ENCODE assay signal across 8 cellular contexts in genomic region chr3:170179444-170179843, GRCh38. TPM values are rescaled to one million over a fixed set of nuclear protein-coding genes. Genes with fewer than 3 reads are reported as not detected.
DNase-seq lines count a peak whose midpoint lies in the region; ATAC-seq and TF ChIP-seq lines count a peak whose summit lies in the region.

No MANE protein-coding gene starts in this region.

- WGBS in psoas muscle, 3 donors, result 51 to 60% (median 53%) methylated on average over 1 of the region's 1 CpG

- no peak for DNase-seq in GM06990 (ENCODE audit: extremely low read depth, insufficient read length)
- no peak for DNase-seq in NT2/D1 (ENCODE audit: low read depth, low spot score)
- DNase-seq in psoas muscle, result no peak
- no peak for DNase-seq in ACHN
- no peak for DNase-seq in mucosa of descending colon
- DNase-seq in caudate nucleus (lab: John Stamatoyannopoulos, UW), result no peak
- no peak for DNase-seq in stimulated activated CD4-positive, alpha-beta T cell treated with anti-CD3 and anti-CD28 coated beads, Interleukin-4, amount 100 ng/mL, for 1 hour

- TF ChIP-seq CTCF in GM06990 (IDR thresholded peaks at IDR 0.05; ENCODE audit: insufficient read depth, low read length, poor library complexity, severe bottlenecking) (no peak), psoas muscle (IDR thresholded peaks at IDR 0.05) (no peak), mucosa of descending colon (IDR thresholded peaks at IDR 0.05) (no peak)

- in situ Hi-C loops in ACHN (cut with HindIII; ENCODE audit: low pct_ligation_motif_present, low pct_unique_long_range_greater_than_20kb, low sequenced_read_pairs), result no loop called here

- H3K4me1 ChIP-seq in NT2/D1 (ENCODE audit: insufficient read depth, insufficient read length) (no peaks in the 10 kb centered on the region), endocrine pancreas (ENCODE audit: control insufficient read depth, insufficient read depth, low read length) (peaks cover 11% of the 10 kb centered on the region), psoas muscle (peaks cover 14% of the 10 kb centered on the region), mucosa of descending colon (ENCODE audit: low read depth) (peaks cover 23% of the 10 kb centered on the region)

- H3K27ac ChIP-seq in psoas muscle (peak overlapping the region; percentile 93), caudate nucleus (ENCODE audit: low read depth, low read length) (no peak overlapping the region)

- peaks cover 4% of the 10 kb centered on the region; the same call in 1 of the 2 replicates for H3K36me3 ChIP-seq in GM06990 (ENCODE audit: control insufficient read depth, insufficient read depth, low read length)
- H3K36me3 ChIP-seq in NT2/D1 (ENCODE audit: insufficient read depth, insufficient read length, low read length), result peaks cover 45% of the 10 kb centered on the region
- H3K36me3 ChIP-seq in endocrine pancreas (ENCODE audit: control insufficient read depth, insufficient read depth, low read length), result no peaks in the 10 kb centered on the region
- peaks cover 2 to 41% of the 10 kb centered on the region in 2 donors for H3K36me3 ChIP-seq in psoas muscle (ENCODE audit: insufficient read depth in 1 of 2, low read depth in 1 of 2)
- H3K36me3 ChIP-seq in mucosa of descending colon (ENCODE audit: low read depth), result no peaks in the 10 kb centered on the region

- H3K9me3 ChIP-seq in NT2/D1 (ENCODE audit: insufficient read depth, low read length), result no peaks in the 10 kb centered on the region
- no peaks in the 10 kb centered on the region for H3K9me3 ChIP-seq in endocrine pancreas (ENCODE audit: control insufficient read depth, low read length)
- H3K9me3 ChIP-seq in psoas muscle, result no peaks in the 10 kb centered on the region
- no peaks in the 10 kb centered on the region for H3K9me3 ChIP-seq in mucosa of descending colon

- ATAC-seq in psoas muscle, result no peak
- no peak for ATAC-seq in mucosa of descending colon

- H3K27me3 ChIP-seq in GM06990 (replicated peaks; ENCODE audit: control insufficient read depth, insufficient read depth, low read length) (no peaks in the 10 kb centered on the region), NT2/D1 (ENCODE audit: insufficient read depth, insufficient read length) (no peaks in the 10 kb centered on the region), endocrine pancreas (ENCODE audit: control insufficient read depth, insufficient read depth, low read length) (no peaks in the 10 kb centered on the region), psoas muscle (ENCODE audit: insufficient read depth in 3 of 3, low read length in 2 of 3) (no peaks in the 10 kb centered on the region)

- H3K9ac ChIP-seq in NT2/D1 (ENCODE audit: insufficient read length, low read depth), result peak overlapping the region; percentile 94
- no peak overlapping the region for H3K9ac ChIP-seq in endocrine pancreas (ENCODE audit: control insufficient read depth, insufficient read depth, low read length)

- intact Hi-C loops in psoas muscle (cut with DNase I), result loop anchor here in 1 of 2 donors (10.0 kb wide), 2 partner anchors 75 to 195 kb away; no protein-coding TSS in a partner anchor
- intact Hi-C loops in mucosa of descending colon (cut with DNase I, micrococcal nuclease), result no loop called here

- H3K4me3 ChIP-seq in GM06990 (replicated peaks; ENCODE audit: low read depth, low read length) (peak overlapping the region; percentile 93), NT2/D1 (ENCODE audit: insufficient read length, low read depth) (no peak overlapping the region), endocrine pancreas (ENCODE audit: control insufficient read depth, insufficient read depth, low read length) (peak overlapping the region; percentile 91), psoas muscle (peak overlapping the region; percentile 92), mucosa of descending colon (no peak overlapping the region)

RNA-seq across cellular contexts. Expression of gene PHC3, which starts 2.1 kb away (rescaled TPM):
- total RNA-seq in psoas muscle, result 10 to 100 TPM; 35.2 to 41.7 (median 38.9) TPM
- polyA plus RNA-seq in psoas muscle, result 1 to 10 TPM; 4.0 to 9.9 (median 4.0) TPM
- 10 to 100 TPM; 54.2 to 96.7 (median 58.0) TPM for total RNA-seq in mucosa of descending colon

RNA-seq across cellular contexts. Expression of gene PRKCI, which starts 42.8 kb away (rescaled TPM):
- total RNA-seq in psoas muscle (10 to 100 TPM in 3 of 4 donors, 1 to 10 TPM in 1; 9.9 to 19.8 (median 14.8) TPM), mucosa of descending colon (10 to 100 TPM; 38.0 to 39.9 (median 39.8) TPM)
- polyA plus RNA-seq in psoas muscle, result 10 to 100 TPM in 1 of 3 donors, 1 to 10 TPM in 2; 7.3 to 14.2 (median 7.6) TPM

Comparison
In these comparisons a context has a peak if more than half of its experiments do, and no peak if none do; other contexts are left out.
1. H3K4me3 ChIP-seq: peak in GM06990 (single experiment), endocrine pancreas (single experiment) and psoas muscle (single experiment); none in NT2/D1 (single experiment) and mucosa of descending colon (single experiment).